ENCODE assay signal across 1 cellular context in genomic region chr19:1763648-1764292, GRCh38.
A peak's percentile ranks its signal among the peaks of the same experiment; 100 is the strongest.
TF ChIP-seq lines count a peak whose summit lies in the region.

No MANE protein-coding gene starts in this region.

TF ChIP-seq in H1, 55 proteins besides CTCF, POLR2A, EP300 and RAD21:
- TF ChIP-seq GABPA (IDR thresholded peaks at IDR 0.05; ENCODE audit: borderline replicate concordance, insufficient read depth, low read length) (no peak), SUZ12 (IDR thresholded peaks at IDR 0.05; ENCODE audit: low read length) (peak; percentile 85), MAFK (IDR thresholded peaks at IDR 0.05; ENCODE audit: low read depth, low read length) (no peak), BACH1 (IDR thresholded peaks at IDR 0.05; ENCODE audit: low read length) (no peak), SRF (IDR thresholded peaks at IDR 0.05; ENCODE audit: low read depth, low read length) (no peak), ZNF274 (IDR thresholded peaks at IDR 0.05; ENCODE audit: borderline replicate concordance, extremely low read depth, low read length) (no peak), TCF12 (IDR thresholded peaks at IDR 0.05; ENCODE audit: low read depth, low read length) (no peak), YY1 (IDR thresholded peaks at IDR 0.05; ENCODE audit: low read depth, low read length) (no peak), JUND (IDR thresholded peaks at IDR 0.05; ENCODE audit: low read length) (no peak), SAP30 (IDR thresholded peaks at IDR 0.05; ENCODE audit: insufficient read depth, insufficient replicate concordance, low read length) (no peak), BCL11A (IDR thresholded peaks at IDR 0.05; ENCODE audit: low read depth in 2 of 2, low read length in 2 of 2) (no peak), SP1 (IDR thresholded peaks at IDR 0.05; ENCODE audit: low read depth, low read length) (no peak), RNF2 (IDR thresholded peaks at IDR 0.05; ENCODE audit: borderline replicate concordance, low read depth, low read length, missing control alignments, poor library complexity, severe bottlenecking) (peak; percentile 71), HDAC6 (IDR thresholded peaks at IDR 0.05; ENCODE audit: low read depth, low read length) (no peak), KDM1A (IDR thresholded peaks at IDR 0.05; ENCODE audit: borderline replicate concordance, low read length) (no peak), TBP (IDR thresholded peaks at IDR 0.05; ENCODE audit: low read depth, low read length) (no peak), KDM4A (IDR thresholded peaks at IDR 0.05; ENCODE audit: low read depth, low read length, severe bottlenecking) (no peak), RFX5 (IDR thresholded peaks at IDR 0.05; ENCODE audit: borderline replicate concordance, low read depth, low read length) (no peak), EZH2 (IDR thresholded peaks at IDR 0.05; ENCODE audit: low read depth, low read length, severe bottlenecking) (peak; percentile 81), RBBP5 (IDR thresholded peaks at IDR 0.05; ENCODE audit: borderline replicate concordance, low read depth, low read length) (no peak)
TF ChIP-seq in H1: peak in this region for 3.
